1 cellular context compared by ENCODE assay signal in genomic region chr7:50513166-50513871, GRCh38.
A peak's percentile ranks its signal among the peaks of the same experiment; 100 is the strongest.
TF ChIP-seq lines count a peak whose summit lies in the region.

No MANE protein-coding gene starts in this region.

TF ChIP-seq in K562, 482 proteins besides CTCF, POLR2A, EP300 and RAD21 (continued from another document and continues in another):
- TF ChIP-seq ZBTB26 (CRISPR knock-in tag; IDR thresholded peaks at IDR 0.05) (no peak), E2F8 (IDR thresholded peaks at IDR 0.05; ENCODE audit: low read depth, partially characterized antibody) (no peak), THRA (IDR thresholded peaks at IDR 0.05) (no peak), GATAD2B (IDR thresholded peaks at IDR 0.05; ENCODE audit: borderline replicate concordance) (no peak), NCOA4 (IDR thresholded peaks at IDR 0.05; ENCODE audit: partially characterized antibody) (no peak), ZFPM2 (CRISPR knock-in tag; IDR thresholded peaks at IDR 0.05) (no peak), BRD9 (IDR thresholded peaks at IDR 0.05; ENCODE audit: low read depth, partially characterized antibody) (no peak), ZNF766 (CRISPR knock-in tag; conservative IDR thresholded peaks at IDR 0.05) (no peak), PATZ1 (CRISPR knock-in tag; IDR thresholded peaks at IDR 0.05; ENCODE audit: borderline replicate concordance) (no peak), PML (IDR thresholded peaks at IDR 0.05; ENCODE audit: low read length) (no peak), STAG1 (CRISPR knock-in tag; IDR thresholded peaks at IDR 0.05; ENCODE audit: borderline replicate concordance) (no peak), TEAD4 (IDR thresholded peaks at IDR 0.05; ENCODE audit: low read length) (no peak), TEAD4 (CRISPR knock-in tag; IDR thresholded peaks at IDR 0.05; ENCODE audit: borderline replicate concordance) (no peak), POU5F1 (IDR thresholded peaks at IDR 0.05; ENCODE audit: borderline replicate concordance, low read depth, low read length, partially characterized antibody) (no peak), ATF3 (IDR thresholded peaks at IDR 0.05) (peak; percentile 34; the same call in 1 of the 2 replicates), ATF3 (CRISPR knock-in tag; conservative IDR thresholded peaks at IDR 0.05) (no peak), ZNF780A (CRISPR knock-in tag; IDR thresholded peaks at IDR 0.05) (no peak), ZNF316 (IDR thresholded peaks at IDR 0.05) (peak; percentile 86), PRPF4 (IDR thresholded peaks at IDR 0.05; ENCODE audit: insufficient read depth, low read depth, low read length, poor library complexity, severe bottlenecking) (no peak), ZNF512 (tag; IDR thresholded peaks at IDR 0.05) (no peak), PTTG1 (tag; IDR thresholded peaks at IDR 0.05; ENCODE audit: low read depth) (no peak), ETS2 (tag; IDR thresholded peaks at IDR 0.05; ENCODE audit: borderline replicate concordance, poor library complexity, severe bottlenecking) (no peak), ZNF431 (CRISPR knock-in tag; IDR thresholded peaks at IDR 0.05) (no peak), NEUROD1 (IDR thresholded peaks at IDR 0.05; ENCODE audit: borderline replicate concordance, low read depth, low read length, partially characterized antibody) (no peak), BHLHE40 (IDR thresholded peaks at IDR 0.05; ENCODE audit: low read length) (no peak), MAFF (IDR thresholded peaks at IDR 0.05; ENCODE audit: low read length) (peak; percentile 38; the same call in 1 of the 2 replicates), TARDBP (IDR thresholded peaks at IDR 0.05) (no peak), IFI16 (CRISPR knock-in tag; IDR thresholded peaks at IDR 0.05) (no peak), RBM14 (IDR thresholded peaks at IDR 0.05; ENCODE audit: borderline replicate concordance, insufficient read depth, low read depth, low read length) (no peak), TRIM24 (IDR thresholded peaks at IDR 0.05) (0 out of 4 replicates have a peak, but pooled peaks of 1 of the 2 experiments have one; percentile 9), DMBX1 (CRISPR knock-in tag; IDR thresholded peaks at IDR 0.05; ENCODE audit: borderline replicate concordance) (no peak), NFE2L1 (tag; IDR thresholded peaks at IDR 0.05; ENCODE audit: borderline replicate concordance, low read depth) (peak; percentile 48; the same call in 1 of the 2 replicates), TCF7L2 (IDR thresholded peaks at IDR 0.05; ENCODE audit: low read depth, low read length) (no peak), ZNF79 (CRISPR knock-in tag; IDR thresholded peaks at IDR 0.05; ENCODE audit: low read depth) (no peak), RBM15 (IDR thresholded peaks at IDR 0.05; ENCODE audit: insufficient read depth, low read length) (no peak), RBM17 (IDR thresholded peaks at IDR 0.05; ENCODE audit: borderline replicate concordance, low read depth, low read length) (no peak), ZNF12 (CRISPR knock-in tag; IDR thresholded peaks at IDR 0.05) (no peak), EHMT2 (IDR thresholded peaks at IDR 0.05) (peak; percentile 78), ZMIZ1 (IDR thresholded peaks at IDR 0.05; ENCODE audit: low read depth in 2 of 2, low read length in 2 of 2) (no peak), JUN (IDR thresholded peaks at IDR 0.05; ENCODE audit: borderline replicate concordance, low read depth, low read length) (no peak), JUN (CRISPR knock-in tag; IDR thresholded peaks at IDR 0.05; ENCODE audit: borderline replicate concordance) (no peak), SOX6 (IDR thresholded peaks at IDR 0.05) (no peak), MAFG (tag; conservative IDR thresholded peaks at IDR 0.05) (peak; percentile 84), GTF3C2 (IDR thresholded peaks at IDR 0.05; ENCODE audit: borderline replicate concordance, extremely low read depth, insufficient read length) (no peak), KDM4B (IDR thresholded peaks at IDR 0.05; ENCODE audit: borderline replicate concordance in 2 of 2, low read depth in 1 of 2) (no peak), ZHX1 (conservative IDR thresholded peaks at IDR 0.05; ENCODE audit: low read length) (no peak), ETV6 (IDR thresholded peaks at IDR 0.05; ENCODE audit: borderline replicate concordance in 1 of 2, low read depth in 2 of 2, low read length in 1 of 2) (no peak), ETV6 (CRISPR knock-in tag; IDR thresholded peaks at IDR 0.05; ENCODE audit: borderline replicate concordance) (no peak)
